1 cellular context compared by ENCODE assay signal in the genomic region with DNA sequence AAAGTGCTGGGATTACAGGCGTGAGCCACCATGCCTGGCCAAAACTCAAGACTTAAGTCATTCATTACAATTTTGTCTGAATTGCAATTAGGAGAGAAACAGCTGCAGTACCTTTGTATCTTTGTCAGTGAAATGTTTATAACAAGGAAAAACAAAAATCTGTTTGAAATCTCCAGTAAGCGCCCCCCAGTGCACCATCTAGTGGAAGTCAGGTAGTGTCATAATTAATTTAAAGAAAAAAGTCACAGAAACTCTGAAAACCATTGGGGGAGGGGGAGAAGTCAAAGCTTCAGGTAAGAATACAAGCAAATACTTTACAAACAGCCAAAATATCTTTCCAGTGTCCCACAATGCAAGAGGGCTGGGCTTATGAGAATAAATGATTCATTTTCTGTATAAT.
TF ChIP-seq lines count a peak whose summit lies in the region.

No MANE protein-coding gene starts in this region.

TF ChIP-seq in K562, 482 proteins besides CTCF, POLR2A, EP300 and RAD21:
- TF ChIP-seq, protein P1, sequence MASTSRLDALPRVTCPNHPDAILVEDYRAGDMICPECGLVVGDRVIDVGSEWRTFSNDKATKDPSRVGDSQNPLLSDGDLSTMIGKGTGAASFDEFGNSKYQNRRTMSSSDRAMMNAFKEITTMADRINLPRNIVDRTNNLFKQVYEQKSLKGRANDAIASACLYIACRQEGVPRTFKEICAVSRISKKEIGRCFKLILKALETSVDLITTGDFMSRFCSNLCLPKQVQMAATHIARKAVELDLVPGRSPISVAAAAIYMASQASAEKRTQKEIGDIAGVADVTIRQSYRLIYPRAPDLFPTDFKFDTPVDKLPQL (IDR thresholded peaks at IDR 0.05; ENCODE audit: extremely low read depth, insufficient read length), result no peak
- TF ChIP-seq, protein P2, sequence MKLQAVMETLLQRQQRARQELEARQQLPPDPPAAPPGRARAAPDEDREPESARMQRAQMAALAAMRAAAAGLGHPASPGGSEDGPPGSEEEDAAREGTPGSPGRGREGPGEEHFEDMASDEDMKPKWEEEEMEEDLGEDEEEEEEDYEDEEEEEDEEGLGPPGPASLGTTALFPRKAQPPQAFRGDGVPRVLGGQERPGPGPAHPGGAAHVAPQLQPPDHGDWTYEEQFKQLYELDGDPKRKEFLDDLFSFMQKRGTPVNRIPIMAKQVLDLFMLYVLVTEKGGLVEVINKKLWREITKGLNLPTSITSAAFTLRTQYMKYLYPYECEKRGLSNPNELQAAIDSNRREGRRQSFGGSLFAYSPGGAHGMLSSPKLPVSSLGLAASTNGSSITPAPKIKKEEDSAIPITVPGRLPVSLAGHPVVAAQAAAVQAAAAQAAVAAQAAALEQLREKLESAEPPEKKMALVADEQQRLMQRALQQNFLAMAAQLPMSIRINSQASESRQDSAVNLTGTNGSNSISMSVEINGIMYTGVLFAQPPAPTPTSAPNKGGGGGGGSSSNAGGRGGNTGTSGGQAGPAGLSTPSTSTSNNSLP (IDR thresholded peaks at IDR 0.05; ENCODE audit: borderline replicate concordance, low read depth, low read length), result no peak
- TF ChIP-seq, protein P3, sequence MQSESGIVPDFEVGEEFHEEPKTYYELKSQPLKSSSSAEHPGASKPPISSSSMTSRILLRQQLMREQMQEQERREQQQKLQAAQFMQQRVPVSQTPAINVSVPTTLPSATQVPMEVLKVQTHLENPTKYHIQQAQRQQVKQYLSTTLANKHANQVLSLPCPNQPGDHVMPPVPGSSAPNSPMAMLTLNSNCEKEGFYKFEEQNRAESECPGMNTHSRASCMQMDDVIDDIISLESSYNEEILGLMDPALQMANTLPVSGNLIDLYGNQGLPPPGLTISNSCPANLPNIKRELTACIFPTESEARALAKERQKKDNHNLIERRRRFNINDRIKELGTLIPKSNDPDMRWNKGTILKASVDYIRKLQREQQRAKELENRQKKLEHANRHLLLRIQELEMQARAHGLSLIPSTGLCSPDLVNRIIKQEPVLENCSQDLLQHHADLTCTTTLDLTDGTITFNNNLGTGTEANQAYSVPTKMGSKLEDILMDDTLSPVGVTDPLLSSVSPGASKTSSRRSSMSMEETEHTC (IDR thresholded peaks at IDR 0.05), result no peak
- TF ChIP-seq ZNF347 (CRISPR knock-in tag; IDR thresholded peaks at IDR 0.05; ENCODE audit: low read depth) (no peak), ZNF644 (tag; IDR thresholded peaks at IDR 0.05; ENCODE audit: low read depth) (no peak), CBX2 (IDR thresholded peaks at IDR 0.05; ENCODE audit: insufficient read depth, low read length, poor library complexity, severe bottlenecking) (no peak), TFAP4 (CRISPR knock-in tag; IDR thresholded peaks at IDR 0.05; ENCODE audit: borderline replicate concordance) (no peak), HDAC1 (IDR thresholded peaks at IDR 0.05) (no peak), FOXK1 (CRISPR knock-in tag; IDR thresholded peaks at IDR 0.05; ENCODE audit: borderline replicate concordance) (no peak), MAZ (CRISPR knock-in tag; conservative IDR thresholded peaks at IDR 0.05 in 1 of 2, IDR thresholded peaks at IDR 0.05 in 1 of 2) (no peak)
